Comparison of ENCODE assay signal across 1 cellular context in the genomic region with DNA sequence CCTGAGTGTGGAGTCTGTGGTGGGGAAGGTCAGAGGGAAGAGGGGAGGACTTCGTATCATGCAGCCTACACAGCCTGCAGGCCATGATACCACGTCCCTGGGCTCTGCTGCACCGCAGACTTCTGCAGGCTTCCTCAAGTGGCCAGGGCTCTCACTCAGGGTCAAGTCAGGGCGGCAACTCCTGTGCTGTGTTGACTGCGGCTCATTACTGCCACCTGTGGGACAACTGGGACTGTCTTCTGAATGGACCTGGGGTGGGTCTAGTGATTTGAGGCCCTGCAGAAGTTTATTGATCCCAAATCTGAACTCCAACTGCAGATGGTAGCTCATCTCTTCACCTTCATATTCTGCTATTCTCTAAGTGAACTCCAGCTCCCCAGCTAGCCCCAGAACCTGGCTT.
TF ChIP-seq lines count a peak whose summit lies in the region.

No MANE protein-coding gene starts in this region.

TF ChIP-seq in SK-N-SH treated with all-trans-retinoic acid at 6 μM for 48 hours, 23 proteins besides CTCF, POLR2A, EP300 and RAD21 (continued from another document):
- TF ChIP-seq ZNF8 (CRISPR knock-in tag; IDR thresholded peaks at IDR 0.05) (no peak), CSDC2 (CRISPR knock-in tag; IDR thresholded peaks at IDR 0.05) (no peak), ZNF565 (CRISPR knock-in tag; conservative IDR thresholded peaks at IDR 0.05; ENCODE audit: low read depth) (no peak), BACH2 (CRISPR knock-in tag; IDR thresholded peaks at IDR 0.05; ENCODE audit: borderline replicate concordance) (no peak), GLIS3 (CRISPR knock-in tag; IDR thresholded peaks at IDR 0.05) (no peak), ZC3H10 (CRISPR knock-in tag; IDR thresholded peaks at IDR 0.05) (no peak), PPARA (CRISPR knock-in tag; IDR thresholded peaks at IDR 0.05; ENCODE audit: borderline replicate concordance) (no peak)
TF ChIP-seq in SK-N-SH treated with all-trans-retinoic acid at 6 μM for 48 hours: peak in this region for 0.
